In genomic region chr12:70011353-70011752, GRCh38 we compare ENCODE assay signal across 1 cellular context.
TF ChIP-seq lines count a peak whose summit lies in the region.

No MANE protein-coding gene starts in this region.

TF ChIP-seq in H1, 55 proteins besides CTCF, POLR2A, EP300 and RAD21 (continued from another document):
- no peak for TF ChIP-seq CHD7 (IDR thresholded peaks at IDR 0.05; ENCODE audit: insufficient replicate concordance, low read length)
- no peak for TF ChIP-seq BACH1 (IDR thresholded peaks at IDR 0.05; ENCODE audit: low read length)
- TF ChIP-seq ASH2L (IDR thresholded peaks at IDR 0.05; ENCODE audit: low read length): no peak
- no peak for TF ChIP-seq BCL11A (IDR thresholded peaks at IDR 0.05; ENCODE audit: low read depth in 2 of 2, low read length in 2 of 2)
- TF ChIP-seq NANOG (IDR thresholded peaks at IDR 0.05; ENCODE audit: insufficient read depth, low read depth, low read length, poor library complexity, severe bottlenecking): no peak
- TF ChIP-seq CTBP2 (IDR thresholded peaks at IDR 0.05; ENCODE audit: borderline replicate concordance, insufficient read depth, insufficient read length, low read length): no peak
